In genomic region chr2:171086352-171087290, GRCh38 we compare ENCODE assay signal across 9 cellular contexts.
DNase-seq lines count a peak whose midpoint lies in the region; TF ChIP-seq lines count a peak whose summit lies in the region.
"Had no signal": no experiment of that assay in that cellular context is flagged by ENCODE, and none has a peak within 500 bp of the region (broad histone marks: within the 10 kb centered on the region; RNA-seq: fewer than 3 reads in every experiment).

No MANE protein-coding gene starts in this region.

- H3K27me3 ChIP-seq in fibroblast of lung (ENCODE audit: control insufficient read depth, insufficient read depth, low read length) (no peaks in the 10 kb centered on the region), neural progenitor cell (no peaks in the 10 kb centered on the region)
- H3K27me3 ChIP-seq: BLaER1 treated with 17β-estradiol and CSF1 and Interleukin-3, amounts not matched to agents 10 nM and 100 nM had no signal

- DNase-seq in NCI-H2081 (lab: John Stamatoyannopoulos, UW) (peak; percentile 24 to 28), NCI-H2081 treated with DMSO at 0.1 percent for 48 hours (lab: John Stamatoyannopoulos, UW) (no peak), NCI-H345 treated with DMSO at 0.1 percent for 48 hours (lab: John Stamatoyannopoulos, UW; ENCODE audit: unreplicated experiment) (peak; percentile 9), activated T-cell treated with anti-CD3 and anti-CD28 coated beads for 1 hour (ENCODE audit: low read depth) (peak; percentile 29), fibroblast of lung (ENCODE audit: low read depth in 2 of 2) (peak; percentile 50 to 73), neural progenitor cell (ENCODE audit: low spot score) (peak; percentile 67), NCI-H446 treated with DMSO at 0.1 percent for 48 hours (lab: John Stamatoyannopoulos, UW) (no peak), NCI-H146 treated with DMSO at 0.1 percent for 48 hours (lab: John Stamatoyannopoulos, UW; ENCODE audit: unreplicated experiment) (no peak)

- H3K4me1 Mint-ChIP-seq in neural progenitor cell = peaks cover 3% of the 10 kb centered on the region

- H3K4me1 ChIP-seq in fibroblast of lung (ENCODE audit: control insufficient read depth, extremely low read depth, insufficient read depth, low read length) (no peaks in the 10 kb centered on the region), neural progenitor cell (peaks cover 10% of the 10 kb centered on the region)

- H3K27ac Mint-ChIP-seq in neural progenitor cell = no peak overlapping the region

- H3K36me3 Mint-ChIP-seq in neural progenitor cell = peaks cover 20% of the 10 kb centered on the region

- H3K27me3 Mint-ChIP-seq in neural progenitor cell (ENCODE audit: insufficient read depth, low read depth) = no peaks in the 10 kb centered on the region

- H3K4me3 ChIP-seq in fibroblast of lung (replicated peaks in 1 of 4; ENCODE audit: control extremely low read depth in 1 of 4, insufficient read depth in 1 of 4, low read depth in 3 of 4, low read length in 4 of 4) (peak overlapping the region in 1 of 4 experiments; percentile 14), neural progenitor cell (no peak overlapping the region)
- H3K4me3 ChIP-seq: BLaER1 treated with 17β-estradiol and CSF1 and Interleukin-3, amounts not matched to agents 10 nM and 100 nM had no signal

- H4K20me1 ChIP-seq in fibroblast of lung (ENCODE audit: control insufficient read depth, extremely low read depth, insufficient read depth, low read length) = no peaks in the 10 kb centered on the region
- H4K20me1 ChIP-seq in neural progenitor cell (ENCODE audit: low read depth) = peaks cover 35% of the 10 kb centered on the region

- H3K27ac ChIP-seq in fibroblast of lung (ENCODE audit: insufficient read depth, low read length) (no peak overlapping the region), neural progenitor cell (no peak overlapping the region)
- H3K27ac ChIP-seq: BLaER1 treated with 17β-estradiol and CSF1 and Interleukin-3, amounts not matched to agents 10 nM and 100 nM had no signal

- no peak overlapping the region for H3K4me3 Mint-ChIP-seq in neural progenitor cell

- H3K4me2 ChIP-seq in fibroblast of lung (ENCODE audit: extremely low read depth, insufficient read depth, low read length) = peak overlapping the region; percentile 68
- no peak overlapping the region for H3K4me2 ChIP-seq in neural progenitor cell

- no peaks in the 10 kb centered on the region for H3K9me3 Mint-ChIP-seq in neural progenitor cell

- H3K9ac ChIP-seq in fibroblast of lung (ENCODE audit: insufficient read depth, low read length) = no peak overlapping the region
- H3K9ac ChIP-seq in neural progenitor cell = no peak overlapping the region

- peaks cover 23% of the 10 kb centered on the region for H3F3A ChIP-seq in neural progenitor cell (ENCODE audit: low read depth)

- peaks cover 8% of the 10 kb centered on the region for H3K79me2 ChIP-seq in fibroblast of lung (ENCODE audit: control insufficient read depth, insufficient read depth, low read length)
- H3K79me2 ChIP-seq in neural progenitor cell (ENCODE audit: low read depth) = peaks cover 99% of the 10 kb centered on the region

- H2AFZ ChIP-seq in fibroblast of lung (ENCODE audit: low read length) (peak overlapping the region; percentile 51), neural progenitor cell (replicated peaks) (no peak overlapping the region)

- no peaks in the 10 kb centered on the region for H3K9me3 ChIP-seq in fibroblast of lung (ENCODE audit: control insufficient read depth, insufficient read depth, low read depth, low read length)
- no peaks in the 10 kb centered on the region for H3K9me3 ChIP-seq in neural progenitor cell (ENCODE audit: low read depth)
- H3K9me3 ChIP-seq: BLaER1 treated with 17β-estradiol and CSF1 and Interleukin-3, amounts not matched to agents 10 nM and 100 nM had no signal

- peak; percentile 71 to 82 for TF ChIP-seq CTCF in fibroblast of lung (conservative IDR thresholded peaks at IDR 0.05 in 1 of 2, IDR thresholded peaks at IDR 0.05 in 1 of 2; ENCODE audit: low read depth in 1 of 2, low read length in 2 of 2)
- TF ChIP-seq CTCF in neural progenitor cell (IDR thresholded peaks at IDR 0.05) = peak; percentile 80

- no peaks in the 10 kb centered on the region for H3K36me3 ChIP-seq in fibroblast of lung (ENCODE audit: control insufficient read depth, insufficient read depth, low read length)
- H3K36me3 ChIP-seq in neural progenitor cell = no peaks in the 10 kb centered on the region

Comparison
In these comparisons a context has a peak if more than half of its experiments do, and no peak if none do; other contexts are left out.
1. DNase-seq: peak in NCI-H2081 (2 of 2), NCI-H345 treated with DMSO at 0.1 percent for 48 hours (single experiment), activated T-cell treated with anti-CD3 and anti-CD28 coated beads for 1 hour (single experiment), fibroblast of lung (2 of 2) and neural progenitor cell (single experiment); none in NCI-H2081 treated with DMSO at 0.1 percent for 48 hours (single experiment), NCI-H446 treated with DMSO at 0.1 percent for 48 hours (single experiment) and NCI-H146 treated with DMSO at 0.1 percent for 48 hours (single experiment).